Comparison of ENCODE assay signal across 10 cellular contexts in the genomic region with DNA sequence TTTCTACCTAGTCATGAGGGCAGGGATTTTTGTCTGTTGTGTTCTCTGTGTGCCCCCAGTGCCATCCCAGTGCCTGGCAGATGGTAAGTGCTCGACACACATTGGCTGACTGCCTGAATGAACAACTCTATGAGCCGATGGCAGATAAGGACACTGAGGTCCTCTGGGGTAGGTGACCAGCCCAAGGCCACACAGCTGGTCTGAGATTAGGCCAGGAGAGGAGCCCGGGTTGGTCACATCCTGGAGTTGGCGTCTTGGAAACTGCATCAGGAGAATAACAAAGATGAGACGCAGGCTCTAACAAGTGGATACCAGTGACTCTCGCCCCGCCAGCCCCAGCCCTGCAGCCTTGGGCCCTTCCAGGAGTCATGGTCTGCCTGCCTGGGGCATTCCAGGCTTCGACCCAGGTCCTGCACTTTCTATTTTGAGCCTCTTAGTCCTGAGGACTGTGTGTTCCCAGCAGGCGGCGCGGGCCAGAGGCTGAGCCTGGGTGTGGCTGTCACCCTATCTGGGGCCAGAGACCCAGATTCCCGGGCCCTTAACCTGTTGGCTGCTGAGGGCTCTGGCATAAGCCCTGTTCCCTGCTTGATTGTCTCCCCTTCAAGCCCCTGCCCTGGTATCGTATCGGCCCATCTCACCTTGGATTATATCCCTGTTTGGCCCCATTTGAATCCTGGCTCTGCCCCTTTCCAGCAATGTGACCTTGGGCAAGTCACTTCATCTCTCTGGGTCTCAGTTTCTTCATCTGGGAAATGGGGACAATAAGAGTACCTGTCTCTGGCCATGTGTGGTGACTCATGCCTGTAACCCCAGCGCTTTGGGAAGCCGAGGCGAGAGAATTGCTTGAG.
DNase-seq lines count a peak whose midpoint lies in the region; ATAC-seq, FAIRE-seq and TF ChIP-seq lines count a peak whose summit lies in the region.
"Had no signal": no experiment of that assay in that cellular context is flagged by ENCODE, and none has a peak within 500 bp of the region (broad histone marks: within the 10 kb centered on the region; RNA-seq: fewer than 3 reads in every experiment).

No MANE protein-coding gene starts in this region.

- H3K27me3 ChIP-seq in BE2C, result no peaks in the 10 kb centered on the region
- H3K27me3 ChIP-seq: dorsolateral prefrontal cortex had no signal

- H3K4me1 Mint-ChIP-seq in osteocyte (ENCODE audit: unreplicated experiment), result peaks cover 34% of the 10 kb centered on the region
- peaks cover 11% of the 10 kb centered on the region for H3K4me1 Mint-ChIP-seq in stimulated activated naive CD8-positive, alpha-beta T cell treated with anti-CD3 and anti-CD28 coated beads, Interleukin-15, amount 100 ng/mL, for 72 hours

- no peak for ATAC-seq in stimulated activated naive CD8-positive, alpha-beta T cell treated with anti-CD3 and anti-CD28 coated beads, Interleukin-15, amount 100 ng/mL, for 72 hours

- peaks cover 6% of the 10 kb centered on the region for H3K4me1 ChIP-seq in BE2C

- H3K4me3 ChIP-seq in BE2C (ENCODE audit: low read depth, low read length) (no peak overlapping the region), fibroblast of the aortic adventitia (ENCODE audit: low read depth, low read length) (no peak overlapping the region)
- H3K4me3 ChIP-seq: dorsolateral prefrontal cortex had no signal

- H3K27ac Mint-ChIP-seq in osteocyte (ENCODE audit: unreplicated experiment), result peak overlapping the region; percentile 34
- no peak overlapping the region for H3K27ac Mint-ChIP-seq in stimulated activated naive CD8-positive, alpha-beta T cell treated with anti-CD3 and anti-CD28 coated beads, Interleukin-15, amount 100 ng/mL, for 72 hours

- H3K27me3 Mint-ChIP-seq in osteocyte (ENCODE audit: unreplicated experiment), result no peaks in the 10 kb centered on the region
- H3K27me3 Mint-ChIP-seq in stimulated activated naive CD8-positive, alpha-beta T cell treated with anti-CD3 and anti-CD28 coated beads, Interleukin-15, amount 100 ng/mL, for 72 hours, result peaks cover 32% of the 10 kb centered on the region

- DNase-seq in BE2C, result peak; percentile 36
- peak; percentile 74 for DNase-seq in RPMI7951 (ENCODE audit: low read depth)
- DNase-seq in fibroblast of the aortic adventitia (ENCODE audit: low read depth), result peak; percentile 51
- DNase-seq in osteocyte (ENCODE audit: extremely low spot score, unreplicated experiment), result no peak
- no peak for DNase-seq in frontal cortex (ENCODE audit: low spot score in 2 of 2)
- DNase-seq in LoVo (ENCODE audit: low spot score), result no peak
- DNase-seq in NCI-H1930 (lab: John Stamatoyannopoulos, UW), result no peak
- DNase-seq in stimulated activated naive CD8-positive, alpha-beta T cell treated with anti-CD3 and anti-CD28 coated beads, Interleukin-15, amount 100 ng/mL, for 72 hours, result no peak
- DNase-seq: activated CD8-positive, alpha-beta memory T cell treated with anti-CD3 and anti-CD28 coated beads, Interleukin-2, amount 50 U/mL, for 48 hours; dorsolateral prefrontal cortex had no signal

- H3K9me3 Mint-ChIP-seq in osteocyte (ENCODE audit: unreplicated experiment), result no peaks in the 10 kb centered on the region
- H3K9me3 Mint-ChIP-seq in stimulated activated naive CD8-positive, alpha-beta T cell treated with anti-CD3 and anti-CD28 coated beads, Interleukin-15, amount 100 ng/mL, for 72 hours, result no peaks in the 10 kb centered on the region

- H3K36me3 Mint-ChIP-seq in osteocyte (ENCODE audit: unreplicated experiment), result no peaks in the 10 kb centered on the region

- FAIRE-seq in frontal cortex (lab: Jason Lieb, UNC), result no peak

- H3K36me3 ChIP-seq in BE2C, result no peaks in the 10 kb centered on the region

- no peak overlapping the region for H3K4me3 Mint-ChIP-seq in osteocyte (ENCODE audit: unreplicated experiment)
- H3K4me3 Mint-ChIP-seq in stimulated activated naive CD8-positive, alpha-beta T cell treated with anti-CD3 and anti-CD28 coated beads, Interleukin-15, amount 100 ng/mL, for 72 hours, result no peak overlapping the region

- TF ChIP-seq CTCF in BE2C (IDR thresholded peaks at IDR 0.05; ENCODE audit: low read depth, low read length), result no peak
- peak; percentile 45 for TF ChIP-seq CTCF in fibroblast of the aortic adventitia (IDR thresholded peaks at IDR 0.05; ENCODE audit: insufficient read depth, low read length)
- no peak for TF ChIP-seq CTCF in osteocyte (IDR thresholded peaks at IDR 0.05)

- H3K9me3 ChIP-seq in BE2C, result no peaks in the 10 kb centered on the region

Comparison
In these comparisons a context has a peak if more than half of its experiments do, and no peak if none do; other contexts are left out.
1. DNase-seq: peak in BE2C (single experiment), RPMI7951 (single experiment) and fibroblast of the aortic adventitia (single experiment); none in osteocyte (single experiment), frontal cortex (0 of 2), LoVo (single experiment), NCI-H1930 (0 of 2) and stimulated activated naive CD8-positive, alpha-beta T cell treated with anti-CD3 and anti-CD28 coated beads, Interleukin-15, amount 100 ng/mL, for 72 hours (0 of 2).